ENCODE assay signal across 8 cellular contexts in genomic region chr14:73026243-73026844, GRCh38. TPM values are rescaled to one million over a fixed set of nuclear protein-coding genes. Genes with fewer than 3 reads are reported as not detected.
DNase-seq lines count a peak whose midpoint lies in the region; ATAC-seq and TF ChIP-seq lines count a peak whose summit lies in the region.

No MANE protein-coding gene starts in this region.

- H3K4me3 ChIP-seq in A673 (ENCODE audit: low read depth, low read length, poor library complexity, severe bottlenecking) (peak overlapping the region; percentile 79), cardiac fibroblast (replicated peaks in 1 of 2; ENCODE audit: low read depth in 2 of 2, low read length in 2 of 2) (peak overlapping the region; percentile 70 to 81), mesodermal cell (ENCODE audit: extremely low read depth, insufficient read depth, low read length, poor library complexity, severe bottlenecking) (peak overlapping the region; percentile 71)

- H3K36me3 ChIP-seq in A673 (ENCODE audit: insufficient read depth, low read length, poor library complexity, severe bottlenecking) (no peaks in the 10 kb centered on the region), mesodermal cell (ENCODE audit: control insufficient read depth, insufficient read depth, low read length) (peaks cover 28% of the 10 kb centered on the region)

- DNase-seq in A673 (ENCODE audit: low spot score), result no peak
- peak; percentile 16 for DNase-seq in KBM-7
- DNase-seq in cardiac fibroblast (ENCODE audit: low read depth in 2 of 2), result no peak
- DNase-seq in foreskin melanocyte, result no peak

- no peak for ATAC-seq in HG02798 (IDR thresholded peaks at IDR 0.05; ENCODE audit: poor library complexity, unreplicated experiment)
- no peak for ATAC-seq in HG03045 (IDR thresholded peaks at IDR 0.05; ENCODE audit: unreplicated experiment)
- ATAC-seq in GM18873 (IDR thresholded peaks at IDR 0.05; ENCODE audit: low FRiP score, unreplicated experiment), result no peak

- TF ChIP-seq CTCF in A673 (conservative IDR thresholded peaks at IDR 0.05; ENCODE audit: low read depth, low read length) (no peak), cardiac fibroblast (IDR thresholded peaks at IDR 0.05; ENCODE audit: low read depth, low read length) (no peak)

- CTCF ChIA-PET in A673 (lab: Charles Lee), result interaction anchor here (0.6 kb wide), 2 partner anchors 18 to 48 kb away, joined by 5 read pairs; no protein-coding TSS in a partner anchor

- H3K9me3 ChIP-seq in A673 (ENCODE audit: low read depth, low read length, poor library complexity, severe bottlenecking) (no peaks in the 10 kb centered on the region), mesodermal cell (ENCODE audit: control insufficient read depth, low read length) (no peaks in the 10 kb centered on the region)

- 15 to 21% methylated on average over 6 to 10 of the region's 21 CpGs for WGBS in mesodermal cell (ENCODE audit: insufficient coverage in 2 of 2), 2 experiments

- H3K27me3 ChIP-seq in A673 (replicated peaks; ENCODE audit: insufficient read depth, low read depth, low read length, poor library complexity), result no peaks in the 10 kb centered on the region

- in situ Hi-C loops in KBM-7 (cut with MboI; ENCODE audit: low pct_unique_long_range_greater_than_20kb, low sequenced_read_pairs), result no loop called here

- H3K4me1 ChIP-seq in A673 (ENCODE audit: insufficient read depth, low read length, poor library complexity, severe bottlenecking) (peaks cover 7% of the 10 kb centered on the region), mesodermal cell (ENCODE audit: control insufficient read depth, insufficient read depth, low read length, poor library complexity, severe bottlenecking) (peaks cover 8% of the 10 kb centered on the region)

- BruUV-seq in A673 (replicated peaks; lab: Mats Ljungman, UMichigan), result TSS peak; percentile 56

- POLR2A ChIA-PET in A673 (lab: Charles Lee; ENCODE audit: low non-redundant PET), result no interaction called here

- no peak overlapping the region for H3K27ac ChIP-seq in A673 (ENCODE audit: low read depth, low read length, poor library complexity, severe bottlenecking)
- H3K27ac ChIP-seq in mesodermal cell (ENCODE audit: low read depth, low read length, severe bottlenecking), result peak overlapping the region; percentile 73

- intact Hi-C loops in A673 (cut with micrococcal nuclease; ENCODE audit: unreplicated experiment), result no loop called here

RNA-seq across cellular contexts. Expression of gene ZFYVE1, which starts 0.6 kb away (rescaled TPM):
- 7.8 and 8.5 TPM in 2 replicates for total RNA-seq in A673 (2021)
- 24.3 TPM for polyA plus RNA-seq in mesodermal cell (2013, experiment 1 of 2)
- 18.4 TPM for polyA plus RNA-seq in mesodermal cell (2013, experiment 2 of 2)

RNA-seq across cellular contexts. Expression of gene RBM25, which starts 32.0 kb away (rescaled TPM):
- 112 and 123 TPM in 2 replicates for total RNA-seq in A673 (2021)
- polyA plus RNA-seq in mesodermal cell (2013, experiment 1 of 2), result 68.9 TPM
- 79.8 TPM for polyA plus RNA-seq in mesodermal cell (2013, experiment 2 of 2)
